Comparison of ENCODE assay signal across 21 cellular contexts in the genomic region with DNA sequence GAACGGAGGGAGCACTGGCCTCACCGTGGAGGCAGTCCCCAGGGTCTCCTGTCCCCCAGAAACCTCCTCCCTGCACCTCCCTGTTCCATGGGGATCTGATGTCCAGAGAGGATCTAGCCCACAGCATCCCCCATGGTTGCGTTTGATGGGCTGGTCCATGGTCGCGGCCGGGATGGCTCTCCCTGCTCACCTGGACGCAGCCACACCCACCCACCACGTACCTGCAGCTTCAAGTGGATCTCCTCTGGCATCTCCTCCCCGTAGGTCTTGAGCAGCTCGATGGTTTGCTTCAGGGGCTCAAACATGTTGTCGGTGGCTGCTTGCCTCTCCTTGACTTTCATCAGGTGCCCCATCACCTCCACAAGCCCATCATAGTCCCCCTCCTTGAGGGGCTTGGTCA. TPM values are rescaled to one million over a fixed set of nuclear protein-coding genes. Genes with fewer than 3 reads are reported as not detected.
"Had no signal": no experiment of that assay in that cellular context is flagged by ENCODE, and none has a peak within 500 bp of the region (broad histone marks: within the 10 kb centered on the region; RNA-seq: fewer than 3 reads in every experiment).

No MANE protein-coding gene starts in this region.

- DNase-seq: effector memory CD4-positive, alpha-beta T cell; esophagus squamous epithelium; foreskin fibroblast; mesenchymal stem cell; occipital lobe; stimulated activated CD4-positive, alpha-beta T cell treated with anti-CD3 and anti-CD28 coated beads, Interleukin-15, amount 100 ng/mL, for 24 hours; stimulated activated CD4-positive, alpha-beta T cell treated with anti-CD3 and anti-CD28 coated beads, Interleukin-1b, Interleukin-23, amount 100 ng/mL, for 48 hours; stimulated activated CD4-positive, alpha-beta T cell treated with anti-CD3 and anti-CD28 coated beads, Interleukin-4, amount 100 ng/mL, for 24 hours had no signal

- H3K4me3 ChIP-seq: esophagus squamous epithelium, gastroesophageal sphincter, left lung, lung, neural progenitor cell, spleen, tibial nerve had no signal

- H3K79me2 ChIP-seq: parathyroid adenoma had no signal

- H3K27ac ChIP-seq: epithelial cell of prostate, esophagus squamous epithelium, gastroesophageal sphincter, left lung, neural progenitor cell, parathyroid adenoma, spleen, tibial nerve had no signal

- H3K9ac ChIP-seq: neural progenitor cell, parathyroid adenoma had no signal

- H3K9me3 ChIP-seq: esophagus squamous epithelium, gastroesophageal sphincter, left lung, spleen, tibial nerve had no signal

- H3K4me1 Mint-ChIP-seq: stimulated activated memory B cell treated with anti-CD40 and anti-IgM and Interleukin-4, amounts not matched to agents 10 μg/mL and 1 μg/mL and 100 μg/mL, for 72 hours had no signal

- H3K4me1 ChIP-seq: gastroesophageal sphincter, neural progenitor cell, parathyroid adenoma, spleen, tibial nerve had no signal

- H3K36me3 ChIP-seq: esophagus squamous epithelium, gastroesophageal sphincter, left lung, neural progenitor cell, spleen, tibial nerve had no signal

- H3K4me3 Mint-ChIP-seq: natural killer cell treated with Interleukin-12 subunit alpha and Interleukin-12 subunit beta and Interleukin-15 and Interleukin-18, amount 100 ng/mL, for 72 hours; neural progenitor cell; stimulated activated memory B cell treated with anti-CD40 and anti-IgM and Interleukin-4, amounts not matched to agents 10 μg/mL and 1 μg/mL and 100 μg/mL, for 72 hours; stimulated activated naive CD8-positive, alpha-beta T cell treated with anti-CD3 and anti-CD28 coated beads, Interleukin-15, Interleukin-2, amounts not matched to agents 100 ng/mL and 50 ng/mL, for 24 hours had no signal

- H3K36me3 Mint-ChIP-seq: natural killer cell treated with Interleukin-12 subunit alpha and Interleukin-12 subunit beta and Interleukin-15 and Interleukin-18, amount 100 ng/mL, for 72 hours; neural progenitor cell; stimulated activated memory B cell treated with anti-CD40 and anti-IgM and Interleukin-4, amounts not matched to agents 10 μg/mL and 1 μg/mL and 100 μg/mL, for 72 hours had no signal

- H3K9me3 Mint-ChIP-seq: natural killer cell treated with Interleukin-12 subunit alpha and Interleukin-12 subunit beta and Interleukin-15 and Interleukin-18, amount 100 ng/mL, for 72 hours; stimulated activated memory B cell treated with anti-CD40 and anti-IgM and Interleukin-4, amounts not matched to agents 10 μg/mL and 1 μg/mL and 100 μg/mL, for 72 hours; stimulated activated naive CD8-positive, alpha-beta T cell treated with anti-CD3 and anti-CD28 coated beads, Interleukin-15, Interleukin-2, amounts not matched to agents 100 ng/mL and 50 ng/mL, for 24 hours had no signal

- H3K27me3 Mint-ChIP-seq: natural killer cell treated with Interleukin-12 subunit alpha and Interleukin-12 subunit beta and Interleukin-15 and Interleukin-18, amount 100 ng/mL, for 72 hours; stimulated activated naive CD8-positive, alpha-beta T cell treated with anti-CD3 and anti-CD28 coated beads, Interleukin-15, Interleukin-2, amounts not matched to agents 100 ng/mL and 50 ng/mL, for 24 hours had no signal

- H3K27ac Mint-ChIP-seq: natural killer cell treated with Interleukin-12 subunit alpha and Interleukin-12 subunit beta and Interleukin-15 and Interleukin-18, amount 100 ng/mL, for 72 hours; stimulated activated memory B cell treated with anti-CD40 and anti-IgM and Interleukin-4, amounts not matched to agents 10 μg/mL and 1 μg/mL and 100 μg/mL, for 72 hours; stimulated activated naive CD8-positive, alpha-beta T cell treated with anti-CD3 and anti-CD28 coated beads, Interleukin-15, Interleukin-2, amounts not matched to agents 100 ng/mL and 50 ng/mL, for 24 hours had no signal

- H3K27me3 ChIP-seq: esophagus squamous epithelium, gastroesophageal sphincter, left lung, neural progenitor cell, tibial nerve had no signal

- H3K4me2 ChIP-seq: neural progenitor cell had no signal

- ATAC-seq: gastroesophageal sphincter; natural killer cell treated with Interleukin-12 subunit alpha and Interleukin-12 subunit beta and Interleukin-15 and Interleukin-18, amount 100 ng/mL, for 72 hours; sciatic nerve; stimulated activated memory B cell treated with anti-CD40 and anti-IgM and Interleukin-4, amounts not matched to agents 10 μg/mL and 1 μg/mL and 100 μg/mL, for 72 hours had no signal

- H2AFZ ChIP-seq: neural progenitor cell, parathyroid adenoma had no signal

RNA-seq across cellular contexts. Expression of gene DNAH17, which starts 47.9 kb away (rescaled TPM):
- total RNA-seq: ureter had no signal
